Comparison of ENCODE assay signal across 1 cellular context in genomic region chr10:72323108-72323932, GRCh38.
TF ChIP-seq lines count a peak whose summit lies in the region.

No MANE protein-coding gene starts in this region.

TF ChIP-seq in A549, 52 proteins besides CTCF, POLR2A, EP300 and RAD21 (continued from another document):
- no peak for TF ChIP-seq FOSB (CRISPR knock-in tag; IDR thresholded peaks at IDR 0.05)
- no peak for TF ChIP-seq JUN (IDR thresholded peaks at IDR 0.05)
- no peak for TF ChIP-seq HES2 (IDR thresholded peaks at IDR 0.05)
- no peak for TF ChIP-seq JUNB (IDR thresholded peaks at IDR 0.05)
- no peak for TF ChIP-seq MAFK (IDR thresholded peaks at IDR 0.05; ENCODE audit: partially characterized antibody)
- TF ChIP-seq NPAS2 (CRISPR knock-in tag; IDR thresholded peaks at IDR 0.05; ENCODE audit: borderline replicate concordance): no peak
- TF ChIP-seq NR3C1 (IDR thresholded peaks at IDR 0.05): no peak
- TF ChIP-seq ZC3H11A (IDR thresholded peaks at IDR 0.05): no peak
- no peak for TF ChIP-seq ZSCAN20 (CRISPR knock-in tag; IDR thresholded peaks at IDR 0.05)
- TF ChIP-seq, protein P1, sequence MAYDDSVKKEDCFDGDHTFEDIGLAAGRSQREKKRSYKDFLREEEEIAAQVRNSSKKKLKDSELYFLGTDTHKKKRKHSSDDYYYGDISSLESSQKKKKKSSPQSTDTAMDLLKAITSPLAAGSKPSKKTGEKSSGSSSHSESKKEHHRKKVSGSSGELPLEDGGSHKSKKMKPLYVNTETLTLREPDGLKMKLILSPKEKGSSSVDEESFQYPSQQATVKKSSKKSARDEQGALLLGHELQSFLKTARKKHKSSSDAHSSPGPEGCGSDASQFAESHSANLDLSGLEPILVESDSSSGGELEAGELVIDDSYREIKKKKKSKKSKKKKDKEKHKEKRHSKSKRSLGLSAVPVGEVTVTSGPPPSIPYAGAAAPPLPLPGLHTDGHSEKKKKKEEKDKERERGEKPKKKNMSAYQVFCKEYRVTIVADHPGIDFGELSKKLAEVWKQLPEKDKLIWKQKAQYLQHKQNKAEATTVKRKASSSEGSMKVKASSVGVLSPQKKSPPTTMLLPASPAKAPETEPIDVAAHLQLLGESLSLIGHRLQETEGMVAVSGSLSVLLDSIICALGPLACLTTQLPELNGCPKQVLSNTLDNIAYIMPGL (CRISPR knock-in tag; IDR thresholded peaks at IDR 0.05; ENCODE audit: borderline replicate concordance): no peak
- no peak for TF ChIP-seq PBX3 (IDR thresholded peaks at IDR 0.05)
- TF ChIP-seq BCL3 (IDR thresholded peaks at IDR 0.05): no peak
